In genomic region chr2:217789003-217789735, GRCh38 we compare ENCODE assay signal across 8 cellular contexts.
A peak's percentile ranks its signal among the peaks of the same experiment; 100 is the strongest.
DNase-seq lines count a peak whose midpoint lies in the region; ATAC-seq and TF ChIP-seq lines count a peak whose summit lies in the region.

No MANE protein-coding gene starts in this region.

- no peaks in the 10 kb centered on the region for H3F3A ChIP-seq in OCI-LY1 (ENCODE audit: insufficient read depth, low read length)

- ATAC-seq in esophagus mucosa (peak; percentile 56), GM18907 (IDR thresholded peaks at IDR 0.05; ENCODE audit: unreplicated experiment) (no peak)

- peaks cover 13% of the 10 kb centered on the region for H3K4me1 ChIP-seq in OCI-LY1 (ENCODE audit: insufficient read depth, low read length, severe bottlenecking)
- H3K4me1 ChIP-seq in muscle layer of duodenum (ENCODE audit: control insufficient read depth in 1 of 2, insufficient read depth in 2 of 2, low read length in 2 of 2) = peaks cover 0 to 26% of the 10 kb centered on the region in 2 donors

- H3K79me2 ChIP-seq in OCI-LY1 (ENCODE audit: insufficient read depth, low read length) = no peaks in the 10 kb centered on the region

- H2AFZ ChIP-seq in OCI-LY1 (ENCODE audit: low read length) = no peak overlapping the region

- TF ChIP-seq CTCF in HL-60 (IDR thresholded peaks at IDR 0.05; ENCODE audit: insufficient read depth, low read length) (peak; percentile 99), OCI-LY1 (IDR thresholded peaks at IDR 0.05; ENCODE audit: low read length) (peak; percentile 98)

- H3K27me3 ChIP-seq in HL-60 (ENCODE audit: insufficient read depth, poor library complexity, severe bottlenecking) (no peaks in the 10 kb centered on the region), OCI-LY1 (ENCODE audit: insufficient read depth, low read length) (no peaks in the 10 kb centered on the region), muscle layer of duodenum (ENCODE audit: low read depth, low read length) (no peaks in the 10 kb centered on the region)

- peak overlapping the region; percentile 42; the same call in 1 of the 2 replicates for H3K9ac ChIP-seq in OCI-LY1 (ENCODE audit: low read length)

- H3K9me3 ChIP-seq in OCI-LY1 (ENCODE audit: low read length) (no peaks in the 10 kb centered on the region), muscle layer of duodenum (ENCODE audit: control insufficient read depth in 1 of 2, low read length in 2 of 2) (no peaks in the 10 kb centered on the region)

- H3K4me3 ChIP-seq in HL-60 (replicated peaks; ENCODE audit: insufficient read depth, low read length) = peak overlapping the region; percentile 23; the same call in 1 of the 2 replicates
- H3K4me3 ChIP-seq in OCI-LY1 (ENCODE audit: low read depth, low read length, poor library complexity, severe bottlenecking) = peak overlapping the region; percentile 45
- H3K4me3 ChIP-seq in muscle layer of duodenum (ENCODE audit: low read depth in 1 of 2, low read length in 2 of 2) = no peak overlapping the region

- H3K9me2 ChIP-seq in OCI-LY1 (ENCODE audit: low read depth, low read length) = no peaks in the 10 kb centered on the region

- H3K27ac ChIP-seq in HL-60 (replicated peaks) = no peak overlapping the region
- no peak overlapping the region for H3K27ac ChIP-seq in OCI-LY1 (ENCODE audit: low read depth, low read length, poor library complexity, severe bottlenecking)
- H3K27ac ChIP-seq in muscle layer of duodenum (ENCODE audit: low read length) = peak overlapping the region; percentile 21

- peak overlapping the region; percentile 56; the same call in 1 of the 2 replicates for H3K4me2 ChIP-seq in OCI-LY1 (ENCODE audit: low read length)

- peak; percentile 70 for DNase-seq in ELR (ENCODE audit: low read depth)
- peak; percentile 36 to 68 for DNase-seq in HL-60 (ENCODE audit: low read depth in 1 of 2, low spot score in 1 of 2)
- DNase-seq in activated T-cell treated with anti-CD3 and anti-CD28 coated beads for 48 hours (ENCODE audit: low read depth) = peak; percentile 62
- peak; percentile 48 to 62 for DNase-seq in stimulated activated CD8-positive, alpha-beta memory T cell treated with anti-CD3 and anti-CD28 coated beads, Interleukin-7, amount 100 ng/mL, for 1 hour (ENCODE audit: low read depth in 2 of 2)

- H3K36me3 ChIP-seq in OCI-LY1 (ENCODE audit: insufficient read depth, low read length) (no peaks in the 10 kb centered on the region), muscle layer of duodenum (ENCODE audit: control insufficient read depth in 1 of 2, insufficient read depth in 2 of 2, low read length in 2 of 2) (peaks cover 4 to 8% of the 10 kb centered on the region in 2 donors)

- H4K20me1 ChIP-seq in OCI-LY1 (ENCODE audit: insufficient read depth, low read length) = no peaks in the 10 kb centered on the region

Comparison
In these comparisons a context has a peak if more than half of its experiments do, and no peak if none do; other contexts are left out.
1. H3K4me3 ChIP-seq: peak in HL-60 (single experiment) and OCI-LY1 (single experiment); none in muscle layer of duodenum (0 of 2).
2. Peak in every context shown above with its lines, with median percentiles within 50 percentile points of each other: DNase-seq.